Comparison of ENCODE assay signal across 15 cellular contexts in the genomic region with DNA sequence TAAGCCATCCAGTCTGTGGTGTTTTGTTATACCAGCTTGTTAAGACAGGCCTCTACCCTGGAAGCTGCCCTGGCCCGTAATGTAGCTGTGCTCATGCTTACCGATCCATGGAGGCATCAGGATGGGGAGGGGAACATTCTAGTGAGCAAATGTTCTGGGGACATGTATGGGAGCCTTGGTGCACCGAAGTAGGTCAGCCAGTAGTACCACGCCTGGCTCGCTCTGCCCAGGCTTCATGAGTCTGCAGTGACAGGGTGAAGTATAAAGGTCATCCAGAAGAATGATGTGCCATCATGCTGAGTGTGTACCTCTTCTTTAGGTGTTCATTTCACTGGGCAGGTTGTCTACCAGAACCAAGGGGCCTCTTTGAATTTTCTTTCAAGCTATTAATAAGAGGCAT. TPM values are rescaled to one million over a fixed set of nuclear protein-coding genes. Genes with fewer than 3 reads are reported as not detected.
DNase-seq lines count a peak whose midpoint lies in the region; FAIRE-seq and TF ChIP-seq lines count a peak whose summit lies in the region.
"Had no signal": no experiment of that assay in that cellular context is flagged by ENCODE, and none has a peak within 500 bp of the region (broad histone marks: within the 10 kb centered on the region; RNA-seq: fewer than 3 reads in every experiment).

No MANE protein-coding gene starts in this region.

- TF ChIP-seq POLR2A in vagina (IDR thresholded peaks at IDR 0.05): no peak

- intact Hi-C loops in vagina (cut with DNase I): no loop called here

- peak overlapping the region; percentile 97 for H3K27ac ChIP-seq in OCI-LY3 (ENCODE audit: low read length)
- H3K27ac ChIP-seq in mucosa of rectum (ENCODE audit: low read depth in 2 of 2, low read length in 2 of 2): peak overlapping the region; percentile 4 to 29
- no peak overlapping the region for H3K27ac ChIP-seq in vagina

- TF ChIP-seq CTCF in OCI-LY3 (IDR thresholded peaks at IDR 0.05; ENCODE audit: low read depth, low read length) (no peak), vagina (IDR thresholded peaks at IDR 0.05) (no peak)

- DNase-seq in GM19239 (ENCODE audit: insufficient read length, low spot score) (no peak), RKO (ENCODE audit: low spot score) (no peak), vagina (ENCODE audit: extremely low spot score in 2 of 2) (no peak), EL (no peak)
- no peak for DNase-seq in activated CD4-positive, alpha-beta T cell treated with anti-CD3 and anti-CD28 coated beads for 48 hours
- DNase-seq: AML-193, DMS79, KBM-7, NCI-H1417, NCI-H187, NCI-H2107, NCI-H2227 treated with DMSO at 0.1 percent for 48 hours, NCI-H510A treated with DMSO at 0.1 percent for 48 hours had no signal

- H3K27me3 ChIP-seq in OCI-LY3 (ENCODE audit: low read depth, low read length) (no peaks in the 10 kb centered on the region), mucosa of rectum (ENCODE audit: control insufficient read depth in 2 of 2, insufficient read depth in 2 of 2, low read length in 2 of 2) (no peaks in the 10 kb centered on the region), vagina (no peaks in the 10 kb centered on the region)

- H4K20me1 ChIP-seq in OCI-LY3 (ENCODE audit: insufficient read depth, low read length): no peaks in the 10 kb centered on the region

- H3K4me3 ChIP-seq in OCI-LY3 (ENCODE audit: low read length): peak overlapping the region; percentile 36
- H3K4me3 ChIP-seq in mucosa of rectum (ENCODE audit: low read length in 2 of 2): no peak overlapping the region
- H3K4me3 ChIP-seq in vagina: no peak overlapping the region

- H3K9me3 ChIP-seq in OCI-LY3 (ENCODE audit: insufficient read depth, low read length) (no peaks in the 10 kb centered on the region), mucosa of rectum (ENCODE audit: control insufficient read depth in 2 of 2, low read length in 2 of 2) (no peaks in the 10 kb centered on the region), vagina (no peaks in the 10 kb centered on the region)

- H3K4me1 ChIP-seq in OCI-LY3 (ENCODE audit: low read length) (peaks cover 96% of the 10 kb centered on the region), mucosa of rectum (ENCODE audit: control insufficient read depth in 2 of 2, insufficient read depth in 2 of 2, low read length in 2 of 2) (peaks cover 0 to 6% of the 10 kb centered on the region in 2 donors), vagina (no peaks in the 10 kb centered on the region)

- peaks cover 88% of the 10 kb centered on the region for H3K79me2 ChIP-seq in OCI-LY3 (ENCODE audit: low read length)

- H3K9ac ChIP-seq in OCI-LY3 (ENCODE audit: low read length): peak overlapping the region; percentile 82
- H3K9ac ChIP-seq in mucosa of rectum (ENCODE audit: low read depth in 1 of 2, low read length in 2 of 2): no peak overlapping the region

- no peak overlapping the region for H2AFZ ChIP-seq in OCI-LY3 (ENCODE audit: low read depth, low read length)

- FAIRE-seq in GM19239 (lab: Jason Lieb, UNC): peak; percentile 18

- H3K36me3 ChIP-seq in OCI-LY3 (replicated peaks; ENCODE audit: low read depth, low read length): peaks cover 23% of the 10 kb centered on the region
- H3K36me3 ChIP-seq in mucosa of rectum (ENCODE audit: control insufficient read depth in 2 of 2, insufficient read depth in 2 of 2, low read length in 2 of 2): no peaks in the 10 kb centered on the region
- no peaks in the 10 kb centered on the region for H3K36me3 ChIP-seq in vagina

- H3K4me2 ChIP-seq in OCI-LY3 (ENCODE audit: low read length): peak overlapping the region; percentile 72

RNA-seq across cellular contexts. Expression of a gene that starts 16.3 kb away (rescaled TPM):
- 4.2 TPM for total RNA-seq in vagina
